Comparison of ENCODE assay signal across 10 cellular contexts in the genomic region with DNA sequence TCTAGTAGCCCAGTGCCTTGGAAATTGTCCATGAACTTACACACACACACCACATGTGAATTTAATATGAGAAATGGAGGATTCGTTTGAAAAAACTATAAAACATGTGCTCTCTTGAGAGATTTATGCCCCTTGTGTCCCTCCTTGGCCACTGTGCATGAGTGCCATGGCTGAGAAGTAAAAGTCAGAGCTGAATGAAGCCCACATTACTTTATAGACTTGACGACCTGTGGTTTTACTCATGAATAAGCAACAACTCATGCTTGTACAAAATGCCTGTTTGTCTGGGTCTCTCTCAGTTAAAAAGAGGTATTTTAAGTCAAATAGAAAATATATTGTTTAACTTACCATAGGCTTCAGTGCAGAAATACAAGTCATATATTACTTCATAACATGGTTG.
DNase-seq lines count a peak whose midpoint lies in the region; ATAC-seq and TF ChIP-seq lines count a peak whose summit lies in the region.
"Had no signal": no experiment of that assay in that cellular context is flagged by ENCODE, and none has a peak within 500 bp of the region (broad histone marks: within the 10 kb centered on the region; RNA-seq: fewer than 3 reads in every experiment).

No MANE protein-coding gene starts in this region.

- no peaks in the 10 kb centered on the region for H3K36me3 ChIP-seq in breast epithelium

- TF ChIP-seq CTCF in breast epithelium (IDR thresholded peaks at IDR 0.05): no peak

- DNase-seq in germinal center (ENCODE audit: low spot score) (peak; percentile 20), breast epithelium (ENCODE audit: low spot score in 2 of 2) (no peak), NCI-H128 (lab: John Stamatoyannopoulos, UW; ENCODE audit: unreplicated experiment) (no peak), hypothalamus (lab: John Stamatoyannopoulos, UW) (no peak)
- no peak for DNase-seq in activated CD8-positive, alpha-beta memory T cell treated with anti-CD3 and anti-CD28 coated beads, Interleukin-2, amount 50 U/mL, for 4 hours
- DNase-seq: activated CD4-positive, alpha-beta T cell treated with anti-CD3 and anti-CD28 coated beads for 48 hours had no signal

- no peaks in the 10 kb centered on the region for H3K4me1 ChIP-seq in breast epithelium

- H3K27ac ChIP-seq in breast epithelium: no peak overlapping the region
- H3K27ac ChIP-seq: hepatocyte had no signal

- H3K4me3 ChIP-seq in breast epithelium: no peak overlapping the region
- H3K4me3 ChIP-seq: hepatocyte had no signal

- intact Hi-C loops in breast epithelium (cut with DNase I; ENCODE audit: low total_unique reads): no loop called here

- no peaks in the 10 kb centered on the region for H3K27me3 ChIP-seq in breast epithelium
- H3K27me3 ChIP-seq: hepatocyte had no signal

- no peaks in the 10 kb centered on the region for H3K9me3 ChIP-seq in breast epithelium

- peak; percentile 95 for ATAC-seq in GM18502 (IDR thresholded peaks at IDR 0.05; ENCODE audit: poor library complexity, unreplicated experiment)
- ATAC-seq in GM21526 (IDR thresholded peaks at IDR 0.05; ENCODE audit: low FRiP score, unreplicated experiment): peak; percentile 64
- peak; percentile 86 for ATAC-seq in HG03175 (IDR thresholded peaks at IDR 0.05; ENCODE audit: unreplicated experiment)

- TF ChIP-seq POLR2A in breast epithelium (IDR thresholded peaks at IDR 0.05): no peak
